In genomic region chr1:164660415-164661174, GRCh38 we compare ENCODE assay signal across 8 cellular contexts.
DNase-seq lines count a peak whose midpoint lies in the region; ATAC-seq and TF ChIP-seq lines count a peak whose summit lies in the region.

No MANE protein-coding gene starts in this region.

- H3K27me3 ChIP-seq in Caco-2 (replicated peaks; ENCODE audit: control insufficient read depth, insufficient read depth, low read length) (no peaks in the 10 kb centered on the region), parathyroid adenoma (ENCODE audit: control insufficient read depth, insufficient read depth, low read length) (no peaks in the 10 kb centered on the region), esophagus muscularis mucosa (no peaks in the 10 kb centered on the region)

- CTCF ChIA-PET in Caco-2 (lab: Charles Lee): interaction anchor here (0.6 to 1.7 kb wide), 8 partner anchors 13 to 1217 kb away, joined by 3 to 9 read pairs (median 4); no protein-coding TSS in a partner anchor

- H3K79me2 ChIP-seq in parathyroid adenoma: peaks cover 9% of the 10 kb centered on the region

- peak overlapping the region; percentile 51 for H3K27ac ChIP-seq in parathyroid adenoma
- H3K27ac ChIP-seq in esophagus muscularis mucosa (replicated peaks in 1 of 4): peak overlapping the region in 1 of 4 donors; percentile 7

- no peak overlapping the region for H3K9ac ChIP-seq in parathyroid adenoma

- ATAC-seq in GM19351 (IDR thresholded peaks at IDR 0.05; ENCODE audit: unreplicated experiment): peak; percentile 90
- ATAC-seq in activated naive CD8-positive, alpha-beta T cell treated with anti-CD3 and anti-CD28 coated beads, Interleukin-2, amount 50 U/mL, for 24 hours: peak; percentile 36

- H3K36me3 Mint-ChIP-seq in Caco-2 (ENCODE audit: insufficient read depth, unreplicated experiment): peaks cover 32% of the 10 kb centered on the region
- H3K36me3 Mint-ChIP-seq in activated naive CD8-positive, alpha-beta T cell treated with anti-CD3 and anti-CD28 coated beads, Interleukin-2, amount 50 U/mL, for 24 hours (ENCODE audit: low read depth): no peaks in the 10 kb centered on the region
- no peaks in the 10 kb centered on the region for H3K36me3 Mint-ChIP-seq in osteocyte (ENCODE audit: unreplicated experiment)

- no peak overlapping the region for H2AFZ ChIP-seq in parathyroid adenoma

- H3K27me3 Mint-ChIP-seq in Caco-2 (ENCODE audit: insufficient read depth, unreplicated experiment) (no peaks in the 10 kb centered on the region), osteocyte (ENCODE audit: unreplicated experiment) (no peaks in the 10 kb centered on the region)
- peaks cover under 1% of the 10 kb centered on the region for H3K27me3 Mint-ChIP-seq in activated naive CD8-positive, alpha-beta T cell treated with anti-CD3 and anti-CD28 coated beads, Interleukin-2, amount 50 U/mL, for 24 hours

- TF ChIP-seq EP300 in Ishikawa (IDR thresholded peaks at IDR 0.05; ENCODE audit: borderline replicate concordance) (no peak), esophagus muscularis mucosa (IDR thresholded peaks at IDR 0.05) (no peak)

- H3K4me1 ChIP-seq in Caco-2 (peaks cover 80% of the 10 kb centered on the region), parathyroid adenoma (peaks cover 14% of the 10 kb centered on the region), esophagus muscularis mucosa (peaks cover 22 to 85% (median 78%) of the 10 kb centered on the region in 4 donors)

- no peak for DNase-seq in Caco-2
- no peak for DNase-seq in activated naive CD8-positive, alpha-beta T cell treated with anti-CD3 and anti-CD28 coated beads, Interleukin-2, amount 50 U/mL, for 24 hours
- DNase-seq in mesenteric fat pad (ENCODE audit: low spot score): no peak
- DNase-seq in esophagus muscularis mucosa (ENCODE audit: extremely low spot score): no peak
- DNase-seq in osteocyte (ENCODE audit: extremely low spot score, unreplicated experiment): no peak

- H3K4me1 Mint-ChIP-seq in Caco-2 (ENCODE audit: low read depth, unreplicated experiment) (peaks cover 45% of the 10 kb centered on the region), osteocyte (ENCODE audit: unreplicated experiment) (no peaks in the 10 kb centered on the region)
- peaks cover 7% of the 10 kb centered on the region for H3K4me1 Mint-ChIP-seq in activated naive CD8-positive, alpha-beta T cell treated with anti-CD3 and anti-CD28 coated beads, Interleukin-2, amount 50 U/mL, for 24 hours

- peak overlapping the region; percentile 63 for H3K4me3 Mint-ChIP-seq in Caco-2 (ENCODE audit: unreplicated experiment)
- H3K4me3 Mint-ChIP-seq in activated naive CD8-positive, alpha-beta T cell treated with anti-CD3 and anti-CD28 coated beads, Interleukin-2, amount 50 U/mL, for 24 hours: no peak overlapping the region
- H3K4me3 Mint-ChIP-seq in osteocyte (ENCODE audit: unreplicated experiment): no peak overlapping the region

- no peak for TF ChIP-seq CTCF in Caco-2 (IDR thresholded peaks at IDR 0.05; ENCODE audit: insufficient read depth in 1 of 2, low read depth in 1 of 2, low read length in 1 of 2, severe bottlenecking in 1 of 2, unreplicated experiment in 1 of 2)
- TF ChIP-seq CTCF in parathyroid adenoma (IDR thresholded peaks at IDR 0.05): no peak
- TF ChIP-seq CTCF in esophagus muscularis mucosa (IDR thresholded peaks at IDR 0.05): no peak
- TF ChIP-seq CTCF in osteocyte (IDR thresholded peaks at IDR 0.05): no peak

- POLR2A ChIA-PET in Caco-2 (lab: Charles Lee): interaction anchor here (1.1 to 1.8 kb wide), 5 partner anchors 12 to 102 kb away, joined by 3 to 16 read pairs (median 8); partner anchors contain the start of gene PBX1

- H3K36me3 ChIP-seq in Caco-2 (ENCODE audit: control insufficient read depth, insufficient read depth, low read length) (no peaks in the 10 kb centered on the region), parathyroid adenoma (ENCODE audit: control insufficient read depth, insufficient read depth, low read length) (no peaks in the 10 kb centered on the region), esophagus muscularis mucosa (no peaks in the 10 kb centered on the region)

- no peak for TF ChIP-seq POLR2A in esophagus muscularis mucosa (IDR thresholded peaks at IDR 0.05; ENCODE audit: low read depth)

- H3K4me3 ChIP-seq in Caco-2 (ENCODE audit: low read depth, low read length) (no peak overlapping the region), parathyroid adenoma (ENCODE audit: low read depth, low read length) (no peak overlapping the region), esophagus muscularis mucosa (no peak overlapping the region)

- H3K27ac Mint-ChIP-seq in Caco-2 (ENCODE audit: unreplicated experiment) (peak overlapping the region; percentile 99), osteocyte (ENCODE audit: unreplicated experiment) (no peak overlapping the region)
- H3K27ac Mint-ChIP-seq in activated naive CD8-positive, alpha-beta T cell treated with anti-CD3 and anti-CD28 coated beads, Interleukin-2, amount 50 U/mL, for 24 hours: no peak overlapping the region

- TF ChIP-seq RAD21 in Ishikawa (IDR thresholded peaks at IDR 0.05; ENCODE audit: low read depth): no peak

- 61% methylated on average over 2 of the region's 2 CpGs for WGBS in esophagus muscularis mucosa

- peak overlapping the region; percentile 13 for H3K4me2 ChIP-seq in parathyroid adenoma (ENCODE audit: low read length)

- intact Hi-C loops in Caco-2 (cut with micrococcal nuclease; ENCODE audit: unreplicated experiment): loop anchor here (1.0 to 5.0 kb wide), 8 partner anchors 12 to 143 kb away; partner anchors contain the start of gene PBX1
- intact Hi-C loops in esophagus muscularis mucosa (cut with DNase I): no loop called here

- H3K9me3 Mint-ChIP-seq in Caco-2 (ENCODE audit: unreplicated experiment): peaks cover 9% of the 10 kb centered on the region
- H3K9me3 Mint-ChIP-seq in activated naive CD8-positive, alpha-beta T cell treated with anti-CD3 and anti-CD28 coated beads, Interleukin-2, amount 50 U/mL, for 24 hours: peaks cover 5% of the 10 kb centered on the region
- H3K9me3 Mint-ChIP-seq in osteocyte (ENCODE audit: unreplicated experiment): no peaks in the 10 kb centered on the region

- H3K9me3 ChIP-seq in Caco-2 (no peaks in the 10 kb centered on the region), parathyroid adenoma (ENCODE audit: control insufficient read depth, low read length) (no peaks in the 10 kb centered on the region), esophagus muscularis mucosa (no peaks in the 10 kb centered on the region)

- BruUV-seq in Caco-2 (replicated peaks; lab: Mats Ljungman, UMichigan): TSS peak; percentile 71

TF ChIP-seq in Ishikawa, 13 proteins besides CTCF, POLR2A, EP300 and RAD21:
- TF ChIP-seq TCF12 (IDR thresholded peaks at IDR 0.05; ENCODE audit: low read depth) (no peak), YY1 (IDR thresholded peaks at IDR 0.05; ENCODE audit: low read depth) (peak; percentile 2; the same call in 1 of the 2 replicates)
